In the genomic region with DNA sequence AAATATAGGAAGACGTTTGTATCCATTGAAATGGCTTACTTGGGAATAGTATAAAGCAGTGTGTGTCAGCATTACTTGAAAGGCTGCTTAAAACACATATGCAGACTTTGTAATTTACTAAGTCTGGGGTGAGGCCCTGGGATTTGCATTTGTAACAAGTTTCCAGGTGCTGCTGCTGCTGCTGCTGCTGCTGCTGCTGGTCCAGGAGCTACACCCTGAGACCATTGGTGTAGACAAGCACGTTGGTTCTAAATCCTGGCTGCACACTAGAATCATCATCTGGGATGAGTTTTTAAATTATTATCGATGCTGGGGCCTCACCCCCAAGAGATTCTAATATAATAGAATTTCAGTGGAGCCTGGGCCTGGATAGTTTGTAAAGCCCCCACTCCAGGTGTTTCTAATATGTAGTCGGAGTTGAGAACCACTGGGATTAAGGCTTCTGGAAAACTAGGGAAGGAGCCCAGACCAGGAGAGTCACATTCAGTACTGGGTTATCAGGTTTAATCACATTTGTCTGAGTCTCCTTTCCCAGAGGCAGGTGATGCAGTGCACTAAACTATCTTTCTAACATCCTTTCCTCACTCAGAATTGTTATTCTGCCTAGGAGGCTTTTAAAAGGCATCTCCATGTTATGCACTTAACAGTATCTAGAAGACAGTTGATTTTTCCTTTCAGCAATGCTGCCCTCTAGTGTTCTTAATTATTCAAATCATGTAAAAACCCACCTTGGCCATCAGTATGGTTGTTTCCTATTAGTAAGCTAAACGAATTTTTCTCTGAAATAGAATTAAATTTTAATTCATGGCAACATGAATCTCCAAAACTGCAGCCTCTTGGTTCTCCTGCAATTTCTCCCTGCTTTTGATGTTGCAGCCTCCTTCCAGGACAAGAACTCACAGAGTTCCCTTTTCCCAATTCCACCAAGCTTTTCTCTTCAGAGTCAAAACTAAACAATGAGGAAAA, we compare ENCODE assay signal across 8 cellular contexts. TPM values are rescaled to one million over a fixed set of nuclear protein-coding genes. Genes with fewer than 3 reads are reported as not detected.
DNase-seq lines count a peak whose midpoint lies in the region; ATAC-seq and TF ChIP-seq lines count a peak whose summit lies in the region.

No MANE protein-coding gene starts in this region.

- DNase-seq in GM12864 (ENCODE audit: low read depth) (peak; percentile 35), NCI-H1417 (lab: John Stamatoyannopoulos, UW) (peak; percentile 21 to 81 (median 62)), SW480 (ENCODE audit: low spot score) (peak; percentile 59), fibroblast of the conjunctiva (ENCODE audit: low read depth) (peak; percentile 40), osteocyte (ENCODE audit: extremely low spot score, unreplicated experiment) (no peak)

- H3K27me3 Mint-ChIP-seq in osteocyte (ENCODE audit: unreplicated experiment) = peaks cover 5% of the 10 kb centered on the region

- H3K4me1 Mint-ChIP-seq in osteocyte (ENCODE audit: unreplicated experiment) = peaks cover 7% of the 10 kb centered on the region

- H3K9me3 Mint-ChIP-seq in osteocyte (ENCODE audit: unreplicated experiment) = no peaks in the 10 kb centered on the region

- TF ChIP-seq CTCF in 22Rv1 (IDR thresholded peaks at IDR 0.05) (peak; percentile 80), GM12864 (IDR thresholded peaks at IDR 0.05; ENCODE audit: low read depth, low read length, missing control alignments) (peak; percentile 47), osteocyte (IDR thresholded peaks at IDR 0.05) (peak; percentile 68)

- H3K27ac Mint-ChIP-seq in osteocyte (ENCODE audit: unreplicated experiment) = no peak overlapping the region

- H3K4me3 Mint-ChIP-seq in osteocyte (ENCODE audit: unreplicated experiment) = no peak overlapping the region

- no peak overlapping the region for H3K27ac ChIP-seq in 22Rv1

- H3K4me3 ChIP-seq in GM12864 (ENCODE audit: low read depth, low read length) = no peak overlapping the region

- ATAC-seq in HG02642 (IDR thresholded peaks at IDR 0.05; ENCODE audit: poor library complexity, unreplicated experiment) (peak; percentile 83), GM21515 (IDR thresholded peaks at IDR 0.05; ENCODE audit: unreplicated experiment) (no peak)

- H3K36me3 Mint-ChIP-seq in osteocyte (ENCODE audit: unreplicated experiment) = peaks cover 2% of the 10 kb centered on the region

RNA-seq across cellular contexts. Expression of gene SSR3, which starts 45.4 kb away (rescaled TPM):
- total RNA-seq in osteocyte = 207 and 208 TPM in 2 replicates
